1 cellular context compared by ENCODE assay signal in the genomic region with DNA sequence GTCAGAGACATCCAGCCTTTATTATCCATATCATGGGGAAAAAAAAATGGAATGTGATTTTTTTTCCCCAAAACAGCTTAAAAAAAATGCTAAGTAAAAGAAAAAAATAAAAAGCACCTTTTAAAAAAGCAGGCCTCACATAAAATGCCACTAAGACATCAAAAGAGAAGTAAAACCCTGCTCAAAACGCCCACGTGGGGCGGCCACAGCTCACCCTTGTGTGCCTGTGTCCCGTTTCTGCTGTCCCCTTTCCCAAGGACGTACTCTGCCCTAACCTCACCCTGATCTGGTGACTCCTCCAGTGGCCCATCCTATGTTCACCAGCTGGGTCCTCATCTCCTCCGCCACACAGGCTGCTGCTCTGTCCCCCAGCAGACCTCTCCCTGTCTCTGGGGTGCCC.
TF ChIP-seq lines count a peak whose summit lies in the region.

No MANE protein-coding gene starts in this region.

TF ChIP-seq in GM23338, 12 proteins besides CTCF, POLR2A, EP300 and RAD21 (continued from another document):
- TF ChIP-seq, protein P1, sequence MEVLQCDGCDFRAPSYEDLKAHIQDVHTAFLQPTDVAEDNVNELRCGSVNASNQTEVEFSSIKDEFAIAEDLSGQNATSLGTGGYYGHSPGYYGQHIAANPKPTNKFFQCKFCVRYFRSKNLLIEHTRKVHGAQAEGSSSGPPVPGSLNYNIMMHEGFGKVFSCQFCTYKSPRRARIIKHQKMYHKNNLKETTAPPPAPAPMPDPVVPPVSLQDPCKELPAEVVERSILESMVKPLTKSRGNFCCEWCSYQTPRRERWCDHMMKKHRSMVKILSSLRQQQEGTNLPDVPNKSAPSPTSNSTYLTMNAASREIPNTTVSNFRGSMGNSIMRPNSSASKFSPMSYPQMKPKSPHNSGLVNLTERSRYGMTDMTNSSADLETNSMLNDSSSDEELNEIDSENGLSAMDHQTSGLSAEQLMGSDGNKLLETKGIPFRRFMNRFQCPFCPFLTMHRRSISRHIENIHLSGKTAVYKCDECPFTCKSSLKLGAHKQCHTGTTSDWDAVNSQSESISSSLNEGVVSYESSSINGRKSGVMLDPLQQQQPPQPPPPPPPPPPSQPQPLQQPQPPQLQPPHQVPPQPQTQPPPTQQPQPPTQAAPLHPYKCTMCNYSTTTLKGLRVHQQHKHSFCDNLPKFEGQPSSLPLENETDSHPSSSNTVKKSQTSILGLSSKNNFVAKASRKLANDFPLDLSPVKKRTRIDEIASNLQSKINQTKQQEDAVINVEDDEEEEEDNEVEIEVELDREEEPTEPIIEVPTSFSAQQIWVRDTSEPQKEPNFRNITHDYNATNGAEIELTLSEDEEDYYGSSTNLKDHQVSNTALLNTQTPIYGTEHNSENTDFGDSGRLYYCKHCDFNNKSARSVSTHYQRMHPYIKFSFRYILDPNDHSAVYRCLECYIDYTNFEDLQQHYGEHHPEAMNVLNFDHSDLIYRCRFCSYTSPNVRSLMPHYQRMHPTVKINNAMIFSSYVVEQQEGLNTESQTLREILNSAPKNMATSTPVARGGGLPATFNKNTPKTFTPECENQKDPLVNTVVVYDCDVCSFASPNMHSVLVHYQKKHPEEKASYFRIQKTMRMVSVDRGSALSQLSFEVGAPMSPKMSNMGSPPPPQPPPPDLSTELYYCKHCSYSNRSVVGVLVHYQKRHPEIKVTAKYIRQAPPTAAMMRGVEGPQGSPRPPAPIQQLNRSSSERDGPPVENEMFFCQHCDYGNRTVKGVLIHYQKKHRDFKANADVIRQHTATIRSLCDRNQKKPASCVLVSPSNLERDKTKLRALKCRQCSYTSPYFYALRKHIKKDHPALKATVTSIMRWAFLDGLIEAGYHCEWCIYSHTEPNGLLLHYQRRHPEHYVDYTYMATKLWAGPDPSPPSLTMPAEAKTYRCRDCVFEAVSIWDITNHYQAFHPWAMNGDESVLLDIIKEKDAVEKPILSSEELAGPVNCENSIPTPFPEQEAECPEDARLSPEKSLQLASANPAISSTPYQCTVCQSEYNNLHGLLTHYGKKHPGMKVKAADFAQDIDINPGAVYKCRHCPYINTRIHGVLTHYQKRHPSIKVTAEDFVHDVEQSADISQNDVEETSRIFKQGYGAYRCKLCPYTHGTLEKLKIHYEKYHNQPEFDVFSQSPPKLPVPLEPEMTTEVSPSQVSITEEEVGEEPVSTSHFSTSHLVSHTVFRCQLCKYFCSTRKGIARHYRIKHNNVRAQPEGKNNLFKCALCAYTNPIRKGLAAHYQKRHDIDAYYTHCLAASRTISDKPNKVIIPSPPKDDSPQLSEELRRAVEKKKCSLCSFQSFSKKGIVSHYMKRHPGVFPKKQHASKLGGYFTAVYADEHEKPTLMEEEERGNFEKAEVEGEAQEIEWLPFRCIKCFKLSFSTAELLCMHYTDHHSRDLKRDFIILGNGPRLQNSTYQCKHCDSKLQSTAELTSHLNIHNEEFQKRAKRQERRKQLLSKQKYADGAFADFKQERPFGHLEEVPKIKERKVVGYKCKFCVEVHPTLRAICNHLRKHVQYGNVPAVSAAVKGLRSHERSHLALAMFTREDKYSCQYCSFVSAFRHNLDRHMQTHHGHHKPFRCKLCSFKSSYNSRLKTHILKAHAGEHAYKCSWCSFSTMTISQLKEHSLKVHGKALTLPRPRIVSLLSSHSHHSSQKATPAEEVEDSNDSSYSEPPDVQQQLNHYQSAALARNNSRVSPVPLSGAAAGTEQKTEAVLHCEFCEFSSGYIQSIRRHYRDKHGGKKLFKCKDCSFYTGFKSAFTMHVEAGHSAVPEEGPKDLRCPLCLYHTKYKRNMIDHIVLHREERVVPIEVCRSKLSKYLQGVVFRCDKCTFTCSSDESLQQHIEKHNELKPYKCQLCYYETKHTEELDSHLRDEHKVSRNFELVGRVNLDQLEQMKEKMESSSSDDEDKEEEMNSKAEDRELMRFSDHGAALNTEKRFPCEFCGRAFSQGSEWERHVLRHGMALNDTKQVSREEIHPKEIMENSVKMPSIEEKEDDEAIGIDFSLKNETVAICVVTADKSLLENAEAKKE (CRISPR knock-in tag; IDR thresholded peaks at IDR 0.05): no peak
- TF ChIP-seq JUNB (IDR thresholded peaks at IDR 0.05; ENCODE audit: unreplicated experiment) (no peak), STAT1 (IDR thresholded peaks at IDR 0.05; ENCODE audit: unreplicated experiment) (no peak), ZNF331 (CRISPR knock-in tag; IDR thresholded peaks at IDR 0.05; ENCODE audit: low read depth) (no peak)
